In the genomic region with DNA sequence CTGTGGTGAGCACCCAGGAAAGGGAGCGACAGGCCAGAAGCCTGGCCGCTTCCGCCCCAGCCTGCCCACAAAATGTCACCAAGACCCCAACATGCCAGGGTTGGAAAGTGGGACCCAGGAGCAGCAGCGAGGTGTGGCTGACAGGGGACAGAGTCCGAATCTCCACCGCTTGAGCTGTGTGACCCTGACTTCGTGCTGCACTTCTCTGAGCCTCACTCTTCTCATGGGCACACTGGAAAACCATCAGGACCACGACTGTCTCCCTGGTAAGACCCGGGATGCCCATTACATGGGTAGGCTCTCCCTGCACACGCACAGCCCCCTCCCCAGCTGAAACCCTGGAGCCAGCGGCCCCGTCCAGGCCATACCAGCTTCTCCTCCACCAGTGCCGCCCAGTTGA, we compare ENCODE assay signal across 26 cellular contexts. TPM values are rescaled to one million over a fixed set of nuclear protein-coding genes. Genes with fewer than 3 reads are reported as not detected.
"Had no signal": no experiment of that assay in that cellular context is flagged by ENCODE, and none has a peak within 500 bp of the region (broad histone marks: within the 10 kb centered on the region; RNA-seq: fewer than 3 reads in every experiment).

No MANE protein-coding gene starts in this region.

- H3K27me3 ChIP-seq: hepatocyte, right atrium auricular region, testis, thyroid gland, transverse colon, upper lobe of left lung, vagina had no signal

- H3K27ac ChIP-seq: hepatocyte, left ventricle myocardium inferior, parathyroid adenoma, psoas muscle, right atrium auricular region, skin epidermis, stomach, testis, thyroid gland, transverse colon, upper lobe of left lung, vagina had no signal

- H3K9ac ChIP-seq: parathyroid adenoma had no signal

- H3K9me3 ChIP-seq: mucosa of descending colon, psoas muscle, right atrium auricular region, testis, thyroid gland, transverse colon, upper lobe of left lung, vagina had no signal

- H3K36me3 ChIP-seq: right atrium auricular region, transverse colon had no signal

- ATAC-seq: mucosa of descending colon; naive thymus-derived CD4-positive, alpha-beta T cell; natural killer cell treated with Interleukin-12 subunit alpha and Interleukin-12 subunit beta and Interleukin-15 and Interleukin-18, amount 100 ng/mL, for 72 hours; psoas muscle; sciatic nerve; stimulated activated naive B cell treated with anti-CD40 and anti-IgM and Interleukin-4, amounts not matched to agents 10 μg/mL and 1 μg/mL and 100 μg/mL, for 72 hours; stimulated activated naive CD8-positive, alpha-beta T cell treated with anti-CD3 and anti-CD28 coated beads, Interleukin-15, Interleukin-2, amounts not matched to agents 100 U/mL and 50 U/mL, for 24 hours had no signal

- H2AFZ ChIP-seq: hepatocyte, parathyroid adenoma had no signal

- DNase-seq: islet precursor cell; left ventricle myocardium inferior; midbrain; mucosa of descending colon; naive thymus-derived CD4-positive, alpha-beta T cell; nucleus accumbens; psoas muscle; stimulated activated CD4-positive, alpha-beta T cell treated with anti-CD3 and anti-CD28 coated beads, Interleukin-12 subunit alpha, Interleukin-12 subunit beta, amount 100 ng/mL, for 4 hours; stimulated activated CD4-positive, alpha-beta T cell treated with anti-CD3 and anti-CD28 coated beads, Interleukin-15, amount 100 ng/mL, for 24 hours; stimulated activated CD4-positive, alpha-beta T cell treated with anti-CD3 and anti-CD28 coated beads, Interleukin-2, amount 100 ng/mL, for 24 hours; stimulated activated CD4-positive, alpha-beta T cell treated with anti-CD3 and anti-CD28 coated beads, Interleukin-4, amount 100 ng/mL, for 1 hour; stimulated activated naive B cell treated with anti-CD40 and anti-IgM and Interleukin-4, amounts not matched to agents 10 μg/mL and 1 μg/mL and 100 μg/mL, for 72 hours; stimulated activated naive CD8-positive, alpha-beta T cell treated with anti-CD3 and anti-CD28 coated beads, Interleukin-15, Interleukin-2, amounts not matched to agents 100 U/mL and 50 U/mL, for 24 hours; stomach; testis; thyroid gland; transverse colon; upper lobe of left lung had no signal

- H3K4me1 ChIP-seq: left ventricle myocardium inferior, parathyroid adenoma, psoas muscle, right atrium auricular region, stomach, testis, thyroid gland, transverse colon, vagina had no signal

- H3K4me2 ChIP-seq: hepatocyte had no signal

- H3K4me3 ChIP-seq: hepatocyte, left ventricle myocardium inferior, lung, mucosa of descending colon, psoas muscle, right atrium auricular region, skin epidermis, stomach, testis, thyroid gland, transverse colon, upper lobe of left lung, vagina had no signal

RNA-seq across cellular contexts. Expression of gene SEC14L5, which starts 56.1 kb away (rescaled TPM):
- polyA plus RNA-seq: naive thymus-derived CD4-positive, alpha-beta T cell had no signal
